Comparison of ENCODE assay signal across 1 cellular context in genomic region chr6:4358414-4359107, GRCh38.
TF ChIP-seq lines count a peak whose summit lies in the region.

No MANE protein-coding gene starts in this region.

TF ChIP-seq in HepG2, 621 proteins besides CTCF, POLR2A, EP300 and RAD21 (continued from another document):
- TF ChIP-seq ATF4 (CRISPR knock-in tag; IDR thresholded peaks at IDR 0.05) (peak in 1 of 2 experiments; percentile 67; a peak in 2 of 4 replicates), KDM3A (CRISPR knock-in tag; IDR thresholded peaks at IDR 0.05; ENCODE audit: low read depth) (no peak), NFE2L1 (CRISPR knock-in tag; IDR thresholded peaks at IDR 0.05; ENCODE audit: borderline replicate concordance) (no peak)
